Comparison of ENCODE assay signal across 9 cellular contexts in the genomic region with DNA sequence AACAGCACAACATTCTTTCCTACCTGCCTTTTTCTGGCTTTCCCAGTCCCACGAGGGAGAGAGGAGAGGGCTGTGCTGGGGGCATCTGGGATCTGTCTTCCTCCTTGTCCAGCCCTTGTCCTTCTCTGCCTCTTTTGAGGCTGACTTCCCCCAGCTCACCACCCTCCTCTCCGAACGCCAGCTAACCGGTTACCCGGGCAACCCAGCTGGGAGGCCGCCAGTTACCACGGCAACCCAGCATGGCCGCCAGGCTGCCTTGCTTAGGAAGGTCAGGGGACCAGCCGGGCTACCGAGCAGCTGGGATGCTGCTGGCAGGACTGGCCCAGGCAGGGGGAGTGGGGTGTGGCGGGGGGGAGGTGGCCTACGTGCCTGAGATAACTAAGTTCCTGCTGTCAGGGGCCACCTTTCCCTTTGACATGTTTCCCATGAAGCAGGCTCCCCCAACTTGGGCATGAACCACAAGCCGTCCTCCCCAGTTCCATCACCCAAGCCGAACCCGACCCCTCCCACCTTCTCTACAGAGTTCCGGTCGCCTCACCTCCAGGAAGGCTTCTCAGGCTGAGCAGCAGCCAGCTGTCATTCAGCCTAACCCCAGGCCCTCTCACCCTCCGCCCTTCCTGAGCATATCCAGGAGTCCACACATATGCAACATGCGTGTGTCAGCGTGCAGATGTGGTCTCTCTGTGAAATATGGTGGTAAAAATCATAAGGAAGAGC. TPM values are rescaled to one million over a fixed set of nuclear protein-coding genes. Genes with fewer than 3 reads are reported as not detected.
DNase-seq lines count a peak whose midpoint lies in the region; ATAC-seq, FAIRE-seq and TF ChIP-seq lines count a peak whose summit lies in the region.
"Had no signal": no experiment of that assay in that cellular context is flagged by ENCODE, and none has a peak within 500 bp of the region (broad histone marks: within the 10 kb centered on the region; RNA-seq: fewer than 3 reads in every experiment).

No MANE protein-coding gene starts in this region.

- no peak overlapping the region for H3K4me3 Mint-ChIP-seq in activated naive CD4-positive, alpha-beta T cell treated with anti-CD3 and anti-CD28 coated beads, Interleukin-2, amount 10 ng/mL, durations not matched to agents 7 days and 5 days

- no peaks in the 10 kb centered on the region for H3K9me3 Mint-ChIP-seq in activated naive CD4-positive, alpha-beta T cell treated with anti-CD3 and anti-CD28 coated beads, Interleukin-2, amount 10 ng/mL, durations not matched to agents 7 days and 5 days

- no peak overlapping the region for H3K4me3 ChIP-seq in osteoblast (ENCODE audit: insufficient read depth, low read length)

- no peak for TF ChIP-seq CTCF in osteoblast (IDR thresholded peaks at IDR 0.05; ENCODE audit: extremely low read depth, low read depth, low read length)

- H3K4me1 Mint-ChIP-seq in activated naive CD4-positive, alpha-beta T cell treated with anti-CD3 and anti-CD28 coated beads, Interleukin-2, amount 10 ng/mL, durations not matched to agents 7 days and 5 days, result no peaks in the 10 kb centered on the region

- H3K36me3 ChIP-seq in osteoblast (ENCODE audit: insufficient read depth, low read length), result no peaks in the 10 kb centered on the region

- H4K20me1 ChIP-seq in osteoblast (ENCODE audit: insufficient read depth, low read length), result no peaks in the 10 kb centered on the region

- H3K27me3 Mint-ChIP-seq in activated naive CD4-positive, alpha-beta T cell treated with anti-CD3 and anti-CD28 coated beads, Interleukin-2, amount 10 ng/mL, durations not matched to agents 7 days and 5 days, result peaks cover 13% of the 10 kb centered on the region

- no peak for ATAC-seq in HG02973 (IDR thresholded peaks at IDR 0.05; ENCODE audit: unreplicated experiment)

- H3K79me2 ChIP-seq in osteoblast (ENCODE audit: insufficient read depth, low read length), result no peaks in the 10 kb centered on the region

- peak overlapping the region; percentile 70 for H2AFZ ChIP-seq in osteoblast (ENCODE audit: low read length)

- CTCF ChIA-PET in activated naive CD4-positive, alpha-beta T cell treated with anti-CD3 and anti-CD28 coated beads, Interleukin-2, amount 10 ng/mL, durations not matched to agents 7 days and 5 days (lab: Charles Lee), result interaction anchor here (1.0 kb wide), 2 partner anchors 137 to 188 kb away, joined by 3 to 4 read pairs; a partner anchor contains a TSS

- DNase-seq in GM03348 (ENCODE audit: low spot score) (peak; percentile 62), NCI-H774 (lab: John Stamatoyannopoulos, UW) (peak; percentile 62), frontal cortex (ENCODE audit: low spot score in 2 of 2) (peak; percentile 58 to 81), osteoblast (ENCODE audit: insufficient read length, low spot score, missing footprints) (no peak), HuH-7 (ENCODE audit: low spot score) (no peak), AML-193 (lab: John Stamatoyannopoulos, UW) (no peak)
- no peak for DNase-seq in activated naive CD4-positive, alpha-beta T cell treated with anti-CD3 and anti-CD28 coated beads, Interleukin-2, amount 10 ng/mL, durations not matched to agents 7 days and 5 days

- H3K27me3 ChIP-seq in osteoblast (ENCODE audit: insufficient read depth, low read length), result peaks cover 2% of the 10 kb centered on the region

- H3K27ac Mint-ChIP-seq in activated naive CD4-positive, alpha-beta T cell treated with anti-CD3 and anti-CD28 coated beads, Interleukin-2, amount 10 ng/mL, durations not matched to agents 7 days and 5 days, result no peak overlapping the region

- H3K4me1 ChIP-seq in osteoblast (ENCODE audit: insufficient read depth, low read length), result no peaks in the 10 kb centered on the region

- no peak for FAIRE-seq in frontal cortex (lab: Jason Lieb, UNC)
- FAIRE-seq: colon had no signal

- no peaks in the 10 kb centered on the region for H3K36me3 Mint-ChIP-seq in activated naive CD4-positive, alpha-beta T cell treated with anti-CD3 and anti-CD28 coated beads, Interleukin-2, amount 10 ng/mL, durations not matched to agents 7 days and 5 days

- H3K27ac ChIP-seq in osteoblast (ENCODE audit: low read depth, low read length), result no peak overlapping the region

- H3K9me3 ChIP-seq in osteoblast (ENCODE audit: low read depth, low read length), result no peaks in the 10 kb centered on the region

- peak overlapping the region; percentile 66 for H3K4me2 ChIP-seq in osteoblast (ENCODE audit: insufficient read depth, low read length)

RNA-seq across cellular contexts. Expression of a gene that starts 8.7 kb away (rescaled TPM):
- total RNA-seq in frontal cortex (11.0 TPM), osteoblast (0.29 and 0.36 TPM in 2 replicates)

Comparison
In these comparisons a context has a peak if more than half of its experiments do, and no peak if none do; other contexts are left out.
1. DNase-seq: peak in GM03348 (single experiment), NCI-H774 (single experiment) and frontal cortex (2 of 2); none in osteoblast (single experiment), HuH-7 (single experiment), activated naive CD4-positive, alpha-beta T cell treated with anti-CD3 and anti-CD28 coated beads, Interleukin-2, amount 10 ng/mL, durations not matched to agents 7 days and 5 days (single experiment) and AML-193 (0 of 2).